ENCODE assay signal across 10 cellular contexts in genomic region chr1:32339363-32339978, GRCh38. TPM values are rescaled to one million over a fixed set of nuclear protein-coding genes. Genes with fewer than 3 reads are reported as not detected.
DNase-seq lines count a peak whose midpoint lies in the region; ATAC-seq and TF ChIP-seq lines count a peak whose summit lies in the region.
"Had no signal": no experiment of that assay in that cellular context is flagged by ENCODE, and none has a peak within 500 bp of the region (broad histone marks: within the 10 kb centered on the region; RNA-seq: fewer than 3 reads in every experiment).

No MANE protein-coding gene starts in this region.

- peak overlapping the region; percentile 98 for H3K27ac ChIP-seq in caudate nucleus (ENCODE audit: low read depth, low read length)
- H3K27ac ChIP-seq: ascending aorta had no signal

- no peak overlapping the region for H3K4me3 Mint-ChIP-seq in activated CD4-positive, alpha-beta T cell treated with anti-CD3 and anti-CD28 coated beads, Interleukin-2, amount 10 ng/mL, durations not matched to agents 24 days and 14 days
- H3K4me3 Mint-ChIP-seq in T-helper 2 cell treated with Interferon-gamma antibody and Interleukin-4, amounts not matched to agents 5 μg/mL and 100 μg/mL, for 36 hours = no peak overlapping the region

- DNase-seq in activated CD4-positive, alpha-beta T cell treated with anti-CD3 and anti-CD28 coated beads, Interleukin-2, amount 10 ng/mL, durations not matched to agents 24 days and 14 days = peak; percentile 57
- DNase-seq in activated CD4-positive, alpha-beta T cell treated with anti-CD3 and anti-CD28 coated beads for 1 hour = no peak
- DNase-seq in OCI-M1 (lab: John Stamatoyannopoulos, UW) (peak; percentile 81), caudate nucleus (lab: John Stamatoyannopoulos, UW) (no peak), erythroblast (lab: John Stamatoyannopoulos, UW) (no peak)
- peak; percentile 49 to 55 for DNase-seq in stimulated activated CD4-positive, alpha-beta T cell treated with anti-CD3 and anti-CD28 coated beads, Interleukin-2, amount 100 ng/mL, for 24 hours
- no peak for DNase-seq in T-helper 2 cell treated with Interferon-gamma antibody and Interleukin-4, amounts not matched to agents 5 μg/mL and 100 μg/mL, for 36 hours (ENCODE audit: low spot score)

- no peak for TF ChIP-seq POLR2A in erythroblast (IDR thresholded peaks at IDR 0.05; ENCODE audit: low read length)

- no peaks in the 10 kb centered on the region for H3K9me3 Mint-ChIP-seq in activated CD4-positive, alpha-beta T cell treated with anti-CD3 and anti-CD28 coated beads, Interleukin-2, amount 10 ng/mL, durations not matched to agents 24 days and 14 days
- no peaks in the 10 kb centered on the region for H3K9me3 Mint-ChIP-seq in T-helper 2 cell treated with Interferon-gamma antibody and Interleukin-4, amounts not matched to agents 5 μg/mL and 100 μg/mL, for 36 hours

- no peak for ATAC-seq in HG03565 (IDR thresholded peaks at IDR 0.05; ENCODE audit: unreplicated experiment)
- ATAC-seq: Panc1 had no signal

- H3K4me1 Mint-ChIP-seq in activated CD4-positive, alpha-beta T cell treated with anti-CD3 and anti-CD28 coated beads, Interleukin-2, amount 10 ng/mL, durations not matched to agents 24 days and 14 days = peaks cover 33% of the 10 kb centered on the region
- peaks cover 34% of the 10 kb centered on the region for H3K4me1 Mint-ChIP-seq in T-helper 2 cell treated with Interferon-gamma antibody and Interleukin-4, amounts not matched to agents 5 μg/mL and 100 μg/mL, for 36 hours (ENCODE audit: low read depth)

- H3K36me3 Mint-ChIP-seq in activated CD4-positive, alpha-beta T cell treated with anti-CD3 and anti-CD28 coated beads, Interleukin-2, amount 10 ng/mL, durations not matched to agents 24 days and 14 days (ENCODE audit: low read depth) = peaks cover 5% of the 10 kb centered on the region
- H3K36me3 Mint-ChIP-seq in T-helper 2 cell treated with Interferon-gamma antibody and Interleukin-4, amounts not matched to agents 5 μg/mL and 100 μg/mL, for 36 hours (ENCODE audit: low read depth) = no peaks in the 10 kb centered on the region

- no peaks in the 10 kb centered on the region for H3K27me3 Mint-ChIP-seq in activated CD4-positive, alpha-beta T cell treated with anti-CD3 and anti-CD28 coated beads, Interleukin-2, amount 10 ng/mL, durations not matched to agents 24 days and 14 days
- H3K27me3 Mint-ChIP-seq in T-helper 2 cell treated with Interferon-gamma antibody and Interleukin-4, amounts not matched to agents 5 μg/mL and 100 μg/mL, for 36 hours (ENCODE audit: low read depth) = no peaks in the 10 kb centered on the region

- H3K27ac Mint-ChIP-seq in activated CD4-positive, alpha-beta T cell treated with anti-CD3 and anti-CD28 coated beads, Interleukin-2, amount 10 ng/mL, durations not matched to agents 24 days and 14 days = no peak overlapping the region
- H3K27ac Mint-ChIP-seq in T-helper 2 cell treated with Interferon-gamma antibody and Interleukin-4, amounts not matched to agents 5 μg/mL and 100 μg/mL, for 36 hours = no peak overlapping the region

- intact Hi-C loops in activated CD4-positive, alpha-beta T cell treated with anti-CD3 and anti-CD28 coated beads, Interleukin-2, amount 10 ng/mL, durations not matched to agents 24 days and 14 days (cut with micrococcal nuclease) = loop anchor here (5.0 kb wide), 4 partner anchors 53 to 267 kb away; partner anchors contain the start of genes BSDC1, EIF3I, TMEM234 and TMEM39B

RNA-seq across cellular contexts. Expression of gene MARCKSL1, which starts 3.4 kb away (rescaled TPM):
- total RNA-seq in activated CD4-positive, alpha-beta T cell treated with anti-CD3 and anti-CD28 coated beads, Interleukin-2, amount 10 ng/mL, durations not matched to agents 24 days and 14 days = 34.8 and 36.6 TPM in 2 replicates

RNA-seq across cellular contexts. Expression of gene FAM229A, which starts 22.8 kb away (rescaled TPM):
- total RNA-seq in activated CD4-positive, alpha-beta T cell treated with anti-CD3 and anti-CD28 coated beads, Interleukin-2, amount 10 ng/mL, durations not matched to agents 24 days and 14 days = 4.2 and 4.4 TPM in 2 replicates

RNA-seq across cellular contexts. Expression of gene TSSK3, which starts 22.9 kb away (rescaled TPM):
- 1.0 and 2.3 TPM in 2 replicates for total RNA-seq in activated CD4-positive, alpha-beta T cell treated with anti-CD3 and anti-CD28 coated beads, Interleukin-2, amount 10 ng/mL, durations not matched to agents 24 days and 14 days

RNA-seq across cellular contexts. Expression of gene HDAC1, which starts 47.6 kb away (rescaled TPM):
- total RNA-seq in activated CD4-positive, alpha-beta T cell treated with anti-CD3 and anti-CD28 coated beads, Interleukin-2, amount 10 ng/mL, durations not matched to agents 24 days and 14 days = 181 and 184 TPM in 2 replicates

RNA-seq across cellular contexts. Expression of gene BSDC1, which starts 54.8 kb away (rescaled TPM):
- 44.8 and 49.5 TPM in 2 replicates for total RNA-seq in activated CD4-positive, alpha-beta T cell treated with anti-CD3 and anti-CD28 coated beads, Interleukin-2, amount 10 ng/mL, durations not matched to agents 24 days and 14 days

Comparison
In these comparisons a context has a peak if more than half of its experiments do, and no peak if none do; other contexts are left out.
1. DNase-seq: peak in activated CD4-positive, alpha-beta T cell treated with anti-CD3 and anti-CD28 coated beads, Interleukin-2, amount 10 ng/mL, durations not matched to agents 24 days and 14 days (single experiment), OCI-M1 (single experiment) and stimulated activated CD4-positive, alpha-beta T cell treated with anti-CD3 and anti-CD28 coated beads, Interleukin-2, amount 100 ng/mL, for 24 hours (2 of 2); none in activated CD4-positive, alpha-beta T cell treated with anti-CD3 and anti-CD28 coated beads for 1 hour (single experiment), caudate nucleus (0 of 61), T-helper 2 cell treated with Interferon-gamma antibody and Interleukin-4, amounts not matched to agents 5 μg/mL and 100 μg/mL, for 36 hours (single experiment) and erythroblast (0 of 2).